3 cellular contexts compared by ENCODE assay signal in genomic region chr10:63703740-63704345, GRCh38.
TF ChIP-seq lines count a peak whose summit lies in the region.

No MANE protein-coding gene starts in this region.

TF ChIP-seq in HCT116, 20 proteins besides CTCF, POLR2A, EP300 and RAD21:
- TF ChIP-seq EGR1 (IDR thresholded peaks at IDR 0.05; ENCODE audit: low read depth), result no peak
- no peak for TF ChIP-seq ATF3 (IDR thresholded peaks at IDR 0.05)
- TF ChIP-seq, protein P1, sequence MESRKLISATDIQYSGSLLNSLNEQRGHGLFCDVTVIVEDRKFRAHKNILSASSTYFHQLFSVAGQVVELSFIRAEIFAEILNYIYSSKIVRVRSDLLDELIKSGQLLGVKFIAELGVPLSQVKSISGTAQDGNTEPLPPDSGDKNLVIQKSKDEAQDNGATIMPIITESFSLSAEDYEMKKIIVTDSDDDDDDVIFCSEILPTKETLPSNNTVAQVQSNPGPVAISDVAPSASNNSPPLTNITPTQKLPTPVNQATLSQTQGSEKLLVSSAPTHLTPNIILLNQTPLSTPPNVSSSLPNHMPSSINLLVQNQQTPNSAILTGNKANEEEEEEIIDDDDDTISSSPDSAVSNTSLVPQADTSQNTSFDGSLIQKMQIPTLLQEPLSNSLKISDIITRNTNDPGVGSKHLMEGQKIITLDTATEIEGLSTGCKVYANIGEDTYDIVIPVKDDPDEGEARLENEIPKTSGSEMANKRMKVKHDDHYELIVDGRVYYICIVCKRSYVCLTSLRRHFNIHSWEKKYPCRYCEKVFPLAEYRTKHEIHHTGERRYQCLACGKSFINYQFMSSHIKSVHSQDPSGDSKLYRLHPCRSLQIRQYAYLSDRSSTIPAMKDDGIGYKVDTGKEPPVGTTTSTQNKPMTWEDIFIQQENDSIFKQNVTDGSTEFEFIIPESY (IDR thresholded peaks at IDR 0.05; ENCODE audit: extremely low read depth, insufficient replicate concordance, low read length), result no peak
- no peak for TF ChIP-seq JUND (IDR thresholded peaks at IDR 0.05)
- TF ChIP-seq ZFX (IDR thresholded peaks at IDR 0.05), result no peak
- no peak for TF ChIP-seq SP1 (IDR thresholded peaks at IDR 0.05; ENCODE audit: low read depth)
- TF ChIP-seq TCF7L2 (IDR thresholded peaks at IDR 0.05; ENCODE audit: borderline replicate concordance, extremely low read depth, insufficient read depth, insufficient read length), result no peak
- no peak for TF ChIP-seq EZH2phosphoT487 (IDR thresholded peaks at IDR 0.05; ENCODE audit: borderline replicate concordance)
- no peak for TF ChIP-seq SIN3A (IDR thresholded peaks at IDR 0.05; ENCODE audit: low read depth)
- no peak for TF ChIP-seq FOSL1 (IDR thresholded peaks at IDR 0.05; ENCODE audit: low read depth)
- TF ChIP-seq CEBPB (IDR thresholded peaks at IDR 0.05; ENCODE audit: low read depth), result no peak
- TF ChIP-seq YY1 (IDR thresholded peaks at IDR 0.05; ENCODE audit: extremely low read depth, insufficient replicate concordance, low read depth, low read length), result no peak
- no peak for TF ChIP-seq POLR2AphosphoS5 (IDR thresholded peaks at IDR 0.05; ENCODE audit: low read depth, low read length)
- TF ChIP-seq ELF1 (IDR thresholded peaks at IDR 0.05; ENCODE audit: borderline replicate concordance, low read depth), result no peak

TF ChIP-seq in liver, 16 proteins besides CTCF, POLR2A, EP300 and RAD21:
- TF ChIP-seq, protein P1 (IDR thresholded peaks at IDR 0.05), result no peak
- TF ChIP-seq RXRA (IDR thresholded peaks at IDR 0.05), result peak; percentile 25

TF ChIP-seq in SK-N-SH, 30 proteins besides CTCF, POLR2A, EP300 and RAD21:
- no peak for TF ChIP-seq POLR2AphosphoS5 (IDR thresholded peaks at IDR 0.05; ENCODE audit: low read depth, low read length)
- TF ChIP-seq RFX5 (IDR thresholded peaks at IDR 0.05; ENCODE audit: low read length), result no peak
- no peak for TF ChIP-seq FOXJ3 (CRISPR knock-in tag; IDR thresholded peaks at IDR 0.05)
- TF ChIP-seq EZH2phosphoT487 (IDR thresholded peaks at IDR 0.05; ENCODE audit: borderline replicate concordance, low read depth), result no peak
- TF ChIP-seq TAF1 (IDR thresholded peaks at IDR 0.05; ENCODE audit: borderline replicate concordance, low read depth, low read length), result no peak
- no peak for TF ChIP-seq NFIC (IDR thresholded peaks at IDR 0.05; ENCODE audit: borderline replicate concordance)
- TF ChIP-seq TEAD4 (IDR thresholded peaks at IDR 0.05; ENCODE audit: borderline replicate concordance, insufficient read depth), result no peak
- TF ChIP-seq USF2 (IDR thresholded peaks at IDR 0.05; ENCODE audit: borderline replicate concordance, low read depth, low read length), result no peak
- no peak for TF ChIP-seq CHD2 (IDR thresholded peaks at IDR 0.05; ENCODE audit: low read length, partially characterized antibody)
- TF ChIP-seq GABPA (IDR thresholded peaks at IDR 0.05; ENCODE audit: low read depth), result no peak
- TF ChIP-seq, protein P2, sequence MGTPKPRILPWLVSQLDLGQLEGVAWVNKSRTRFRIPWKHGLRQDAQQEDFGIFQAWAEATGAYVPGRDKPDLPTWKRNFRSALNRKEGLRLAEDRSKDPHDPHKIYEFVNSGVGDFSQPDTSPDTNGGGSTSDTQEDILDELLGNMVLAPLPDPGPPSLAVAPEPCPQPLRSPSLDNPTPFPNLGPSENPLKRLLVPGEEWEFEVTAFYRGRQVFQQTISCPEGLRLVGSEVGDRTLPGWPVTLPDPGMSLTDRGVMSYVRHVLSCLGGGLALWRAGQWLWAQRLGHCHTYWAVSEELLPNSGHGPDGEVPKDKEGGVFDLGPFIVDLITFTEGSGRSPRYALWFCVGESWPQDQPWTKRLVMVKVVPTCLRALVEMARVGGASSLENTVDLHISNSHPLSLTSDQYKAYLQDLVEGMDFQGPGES (IDR thresholded peaks at IDR 0.05; ENCODE audit: low read depth, low read length), result no peak
